In the genomic region with DNA sequence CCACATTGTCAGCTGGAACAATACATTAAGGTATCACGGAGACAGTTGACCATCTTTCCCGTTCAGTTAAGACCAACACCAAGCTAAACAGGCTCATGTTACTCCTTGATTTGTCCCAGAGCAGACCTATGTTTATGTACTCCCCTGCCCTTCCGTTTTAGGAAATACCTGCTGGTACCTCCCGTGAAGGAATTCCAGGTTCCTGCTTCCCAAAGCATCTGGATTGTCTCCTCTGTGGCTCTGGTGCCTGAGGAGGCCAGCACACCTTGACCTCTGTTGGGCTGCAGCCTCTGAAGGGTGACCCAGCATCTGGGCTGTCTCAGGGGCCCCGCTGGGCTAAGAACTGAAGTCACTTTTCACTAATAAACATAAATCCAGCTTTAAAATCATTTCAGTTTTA, we compare ENCODE assay signal across 20 cellular contexts.
DNase-seq lines count a peak whose midpoint lies in the region; ATAC-seq and TF ChIP-seq lines count a peak whose summit lies in the region.
"Had no signal": no experiment of that assay in that cellular context is flagged by ENCODE, and none has a peak within 500 bp of the region (broad histone marks: within the 10 kb centered on the region; RNA-seq: fewer than 3 reads in every experiment).

No MANE protein-coding gene starts in this region.

- no peak overlapping the region for H3K9ac ChIP-seq in endodermal cell (ENCODE audit: extremely low read depth, low read length, poor library complexity, severe bottlenecking)
- H3K9ac ChIP-seq: BLaER1 had no signal

- H3K9me3 Mint-ChIP-seq in endodermal cell (no peaks in the 10 kb centered on the region), osteocyte (ENCODE audit: unreplicated experiment) (peaks cover 8% of the 10 kb centered on the region)

- H3K36me3 ChIP-seq in H7 (replicated peaks; ENCODE audit: control insufficient read depth, insufficient read depth, low read length) (no peaks in the 10 kb centered on the region), endodermal cell (ENCODE audit: control insufficient read depth, insufficient read depth, low read length) (no peaks in the 10 kb centered on the region)
- H3K36me3 ChIP-seq: BLaER1 had no signal

- H3K4me3 ChIP-seq in H7 (ENCODE audit: insufficient read depth, low read depth, low read length), result no peak overlapping the region
- no peak overlapping the region for H3K4me3 ChIP-seq in endodermal cell (ENCODE audit: low read length)
- H3K4me3 ChIP-seq: BLaER1, K562 had no signal

- no peaks in the 10 kb centered on the region for H3K9me3 ChIP-seq in endodermal cell (ENCODE audit: control insufficient read depth, low read length)
- H3K9me3 ChIP-seq: BLaER1 had no signal

- ATAC-seq in GM18861 (IDR thresholded peaks at IDR 0.05; ENCODE audit: unreplicated experiment), result no peak
- ATAC-seq: K562 had no signal

- no peak for TF ChIP-seq CTCF in endodermal cell (conservative IDR thresholded peaks at IDR 0.05)
- no peak for TF ChIP-seq CTCF in osteocyte (IDR thresholded peaks at IDR 0.05)

- no peak overlapping the region for H3K27ac ChIP-seq in endodermal cell (ENCODE audit: low read depth, low read length)
- H3K27ac ChIP-seq: BLaER1 had no signal

- H3K27ac Mint-ChIP-seq in endodermal cell (no peak overlapping the region), osteocyte (ENCODE audit: unreplicated experiment) (peak overlapping the region; percentile 31)
- H3K27ac Mint-ChIP-seq: CD4-positive, CD25-positive, alpha-beta regulatory T cell had no signal

- H3K36me3 Mint-ChIP-seq in endodermal cell (ENCODE audit: low read depth), result no peaks in the 10 kb centered on the region
- no peaks in the 10 kb centered on the region for H3K36me3 Mint-ChIP-seq in osteocyte (ENCODE audit: unreplicated experiment)
- H3K36me3 Mint-ChIP-seq: CD4-positive, CD25-positive, alpha-beta regulatory T cell had no signal

- no peaks in the 10 kb centered on the region for H3K27me3 ChIP-seq in H7 (ENCODE audit: control insufficient read depth, insufficient read depth, low read length)
- no peaks in the 10 kb centered on the region for H3K27me3 ChIP-seq in endodermal cell (ENCODE audit: control insufficient read depth, insufficient read depth, low read length, poor library complexity, severe bottlenecking)
- H3K27me3 ChIP-seq: BLaER1 had no signal

- DNase-seq in H7 (peak; percentile 15), endodermal cell (peak; percentile 47), islet precursor cell (peak; percentile 55), osteocyte (ENCODE audit: extremely low spot score, unreplicated experiment) (no peak), SK-N-DZ (ENCODE audit: low spot score) (no peak), activated gamma-delta T cell (lab: John Stamatoyannopoulos, UW) (no peak)
- DNase-seq: CD4-positive, CD25-positive, alpha-beta regulatory T cell; DMS53; MV-4-11; NCI-H1105; NCI-H1436 treated with DMSO at 0.1 percent for 48 hours; NCI-H187 treated with DMSO at 0.1 percent for 48 hours; NCI-H2171 treated with DMSO at 0.1 percent for 48 hours; NCI-H446; NCI-H524 treated with DMSO at 0.1 percent for 48 hours; NCI-H774; SIG-M5 had no signal

- H3K27me3 Mint-ChIP-seq in endodermal cell (ENCODE audit: insufficient read depth) (no peaks in the 10 kb centered on the region), osteocyte (ENCODE audit: unreplicated experiment) (no peaks in the 10 kb centered on the region)
- H3K27me3 Mint-ChIP-seq: CD4-positive, CD25-positive, alpha-beta regulatory T cell had no signal

- H3K4me1 Mint-ChIP-seq in endodermal cell (no peaks in the 10 kb centered on the region), osteocyte (ENCODE audit: unreplicated experiment) (peaks cover 36% of the 10 kb centered on the region)
- H3K4me1 Mint-ChIP-seq: CD4-positive, CD25-positive, alpha-beta regulatory T cell had no signal

- H3K4me1 ChIP-seq in endodermal cell (ENCODE audit: control insufficient read depth, insufficient read depth, low read length), result no peaks in the 10 kb centered on the region
- H3K4me1 ChIP-seq: BLaER1 had no signal

- H3K4me3 Mint-ChIP-seq in endodermal cell (no peak overlapping the region), osteocyte (ENCODE audit: unreplicated experiment) (no peak overlapping the region)
- H3K4me3 Mint-ChIP-seq: CD4-positive, CD25-positive, alpha-beta regulatory T cell had no signal

- WGBS in endodermal cell (ENCODE audit: insufficient coverage in 1 of 2, insufficient read length in 1 of 2), 2 experiments, result 72 to 100% methylated on average over 3 to 5 of the region's 5 CpGs

Comparison
In these comparisons a context has a peak if more than half of its experiments do, and no peak if none do; other contexts are left out.
1. DNase-seq: peak in H7 (single experiment), endodermal cell (single experiment) and islet precursor cell (single experiment); none in osteocyte (single experiment), SK-N-DZ (single experiment) and activated gamma-delta T cell (single experiment).